Comparison of ENCODE assay signal across 28 cellular contexts in the genomic region with DNA sequence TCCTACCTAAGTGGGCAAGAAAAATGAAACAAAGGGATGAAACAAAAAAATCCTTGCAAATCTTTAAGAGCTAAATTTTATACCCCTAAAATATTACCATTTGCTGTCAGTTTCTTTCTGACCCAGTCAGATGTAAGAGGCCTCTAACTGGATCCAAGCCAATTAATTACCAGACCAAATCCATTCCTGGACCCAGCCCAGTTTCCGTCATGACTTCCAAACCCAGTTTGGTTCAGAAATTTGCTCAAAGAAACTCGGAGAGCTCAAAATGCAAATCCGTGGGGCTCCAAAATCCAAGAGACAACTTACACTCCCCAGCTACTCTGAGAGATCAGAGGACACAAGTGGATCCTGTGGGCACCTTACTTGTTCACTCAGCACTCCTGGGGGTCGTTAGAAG.
"Had no signal": no experiment of that assay in that cellular context is flagged by ENCODE, and none has a peak within 500 bp of the region (broad histone marks: within the 10 kb centered on the region; RNA-seq: fewer than 3 reads in every experiment).

No MANE protein-coding gene starts in this region.

- H3K27me3 ChIP-seq: brain microvascular endothelial cell, esophagus squamous epithelium, gastroesophageal sphincter, heart right ventricle had no signal

- ATAC-seq: activated CD4-positive, CD25-positive, alpha-beta regulatory T cell treated with anti-CD3 and anti-CD28 coated beads, Interleukin-2, amount 50 U/mL, for 24 hours; activated CD8-positive, alpha-beta memory T cell treated with anti-CD3 and anti-CD28 coated beads, Interleukin-2, amount 10 ng/mL, durations not matched to agents 7 days and 5 days; activated CD8-positive, alpha-beta T cell treated with anti-CD3 and anti-CD28 coated beads, Interleukin-2, amount 10 ng/mL, durations not matched to agents 7 days and 5 days; activated T-cell treated with anti-CD3 and anti-CD28 coated beads, Interleukin-2, amount 50 U/mL, for 72 hours; gastroesophageal sphincter; heart right ventricle; T-helper 17 cell had no signal

- H3K4me3 ChIP-seq: esophagus squamous epithelium, gastroesophageal sphincter, heart right ventricle had no signal

- H3K27ac ChIP-seq: brain microvascular endothelial cell, epithelial cell of prostate, esophagus squamous epithelium, gastroesophageal sphincter, heart right ventricle, WERI-Rb-1 had no signal

- H3K36me3 ChIP-seq: brain microvascular endothelial cell, esophagus squamous epithelium, gastroesophageal sphincter, heart right ventricle, WERI-Rb-1 had no signal

- H3K4me1 ChIP-seq: esophagus squamous epithelium, gastroesophageal sphincter had no signal

- H3K9me3 ChIP-seq: esophagus squamous epithelium, gastroesophageal sphincter had no signal

- DNase-seq: activated B cell treated with CpG ODN at 0.5 μM for 24 hours; activated CD4-positive, alpha-beta T cell treated with anti-CD3 and anti-CD28 coated beads for 48 hours; activated CD4-positive, alpha-beta T cell treated with anti-CD3 and anti-CD28 coated beads, Interleukin-2, amount 50 U/mL, for 1 hour; activated CD4-positive, alpha-beta T cell treated with anti-CD3 and anti-CD28 coated beads, Interleukin-2, amount 50 U/mL, for 48 hours; activated CD8-positive, alpha-beta memory T cell treated with anti-CD3 and anti-CD28 coated beads, Interleukin-2, amount 10 ng/mL, durations not matched to agents 7 days and 5 days; activated CD8-positive, alpha-beta memory T cell treated with anti-CD3 and anti-CD28 coated beads, Interleukin-2, amount 50 U/mL, for 4 hours; activated CD8-positive, alpha-beta T cell treated with anti-CD3 and anti-CD28 coated beads, Interleukin-2, amount 10 ng/mL, durations not matched to agents 7 days and 5 days; activated gamma-delta T cell; activated naive CD4-positive, alpha-beta T cell; activated naive CD4-positive, alpha-beta T cell treated with anti-CD3 and anti-CD28 coated beads, Interleukin-2, amount 50 U/mL, for 16 hours; activated T-cell treated with anti-CD3 and anti-CD28 coated beads, Interleukin-2, amount 50 U/mL, for 24 hours; activated T-cell treated with anti-CD3 and anti-CD28 coated beads, Interleukin-2, amount 50 U/mL, for 72 hours; amniotic stem cell; anterior cingulate cortex; brain microvascular endothelial cell; cortex of kidney; dermis blood vessel endothelial cell; effector CD8-positive, alpha-beta T cell; esophagus squamous epithelium; foreskin melanocyte; heart right ventricle; T-helper 1 cell; T-helper 17 cell; T1000; WERI-Rb-1 had no signal
